11 cellular contexts compared by ENCODE assay signal in genomic region chr11:117076941-117077659, GRCh38. TPM values are rescaled to one million over a fixed set of nuclear protein-coding genes. Genes with fewer than 3 reads are reported as not detected.
DNase-seq lines count a peak whose midpoint lies in the region; ATAC-seq and TF ChIP-seq lines count a peak whose summit lies in the region.
"Had no signal": no experiment of that assay in that cellular context is flagged by ENCODE, and none has a peak within 500 bp of the region (broad histone marks: within the 10 kb centered on the region; RNA-seq: fewer than 3 reads in every experiment).

No MANE protein-coding gene starts in this region.

- peaks cover 52% of the 10 kb centered on the region for H3K4me1 Mint-ChIP-seq in activated T-cell treated with anti-CD3 and anti-CD28 coated beads, Interleukin-2, amount 50 U/mL, for 72 hours (ENCODE audit: low read depth)

- ATAC-seq in heart left ventricle, result peak; percentile 22 to 57 (median 46)
- no peak for ATAC-seq in activated T-cell treated with anti-CD3 and anti-CD28 coated beads, Interleukin-2, amount 50 U/mL, for 72 hours (replicated peaks in 1 of 2)
- ATAC-seq in GM21381 (IDR thresholded peaks at IDR 0.05; ENCODE audit: unreplicated experiment), result no peak
- ATAC-seq: activated CD8-positive, alpha-beta T cell treated with anti-CD3 and anti-CD28 coated beads, Interleukin-2, amount 10 ng/mL, durations not matched to agents 7 days and 5 days had no signal

- H3K4me3 Mint-ChIP-seq in activated T-cell treated with anti-CD3 and anti-CD28 coated beads, Interleukin-2, amount 50 U/mL, for 72 hours, result no peak overlapping the region
- H3K4me3 Mint-ChIP-seq: activated CD8-positive, alpha-beta T cell treated with anti-CD3 and anti-CD28 coated beads, Interleukin-2, amount 10 ng/mL, durations not matched to agents 7 days and 5 days had no signal

- H3K27ac ChIP-seq in heart left ventricle (peak overlapping the region in 2 of 12 donors; percentile 21 to 32), hepatocyte (peak overlapping the region; percentile 14)
- H3K27ac ChIP-seq: brain microvascular endothelial cell had no signal

- H4K20me1 ChIP-seq in hepatocyte (ENCODE audit: insufficient read depth, poor library complexity, severe bottlenecking), result peaks cover 44% of the 10 kb centered on the region

- 49 to 62% (median 54%) methylated on average over 3 of the region's 3 CpGs for WGBS in heart left ventricle, 4 donors
- 49% methylated on average over 3 of the region's 3 CpGs for WGBS in hepatocyte (ENCODE audit: low lambda C conversion rate, missing lambda C conversion rate)

- H3K9me3 ChIP-seq in heart left ventricle (no peaks in the 10 kb centered on the region), hepatocyte (ENCODE audit: low read depth) (no peaks in the 10 kb centered on the region)

- H3K27me3 ChIP-seq in heart left ventricle (no peaks in the 10 kb centered on the region), hepatocyte (no peaks in the 10 kb centered on the region)
- H3K27me3 ChIP-seq: brain microvascular endothelial cell had no signal

- H3K4me3 ChIP-seq in heart left ventricle (no peak overlapping the region), hepatocyte (no peak overlapping the region)

- H3K36me3 ChIP-seq in heart left ventricle, result no peaks in the 10 kb centered on the region
- H3K36me3 ChIP-seq in hepatocyte (replicated peaks; ENCODE audit: insufficient read depth, low read depth), result no peaks in the 10 kb centered on the region
- H3K36me3 ChIP-seq: brain microvascular endothelial cell had no signal

- H3K36me3 Mint-ChIP-seq in activated T-cell treated with anti-CD3 and anti-CD28 coated beads, Interleukin-2, amount 50 U/mL, for 72 hours (ENCODE audit: insufficient read depth in 2 of 2), result peaks cover 0 to 2% of the 10 kb centered on the region in 2 donors

- no peak for TF ChIP-seq POLR2A in heart left ventricle (IDR thresholded peaks at IDR 0.05)

- peaks cover 88% of the 10 kb centered on the region for H3K79me2 ChIP-seq in hepatocyte

- no peaks in the 10 kb centered on the region for H3K9me2 ChIP-seq in hepatocyte (replicated peaks; ENCODE audit: insufficient read depth)

- TF ChIP-seq CTCF in heart left ventricle (IDR thresholded peaks at IDR 0.05) (no peak), hepatocyte (IDR thresholded peaks at IDR 0.05; ENCODE audit: poor library complexity) (no peak)

- H3K4me2 ChIP-seq in hepatocyte, result peak overlapping the region; percentile 42

- H2AFZ ChIP-seq in hepatocyte, result no peak overlapping the region

- no peaks in the 10 kb centered on the region for H3K27me3 Mint-ChIP-seq in activated T-cell treated with anti-CD3 and anti-CD28 coated beads, Interleukin-2, amount 50 U/mL, for 72 hours (ENCODE audit: low read depth)
- H3K27me3 Mint-ChIP-seq: naive thymus-derived CD8-positive, alpha-beta T cell had no signal

- no peak for DNase-seq in heart left ventricle
- DNase-seq in cardiac septum (ENCODE audit: low spot score), result no peak
- DNase-seq in NCI-H748 (lab: John Stamatoyannopoulos, UW; ENCODE audit: unreplicated experiment), result peak; percentile 81
- peak; percentile 13 for DNase-seq in hepatocyte (ENCODE audit: low spot score)
- no peak for DNase-seq in activated T-cell treated with anti-CD3 and anti-CD28 coated beads, Interleukin-2, amount 50 U/mL, for 72 hours
- DNase-seq in stimulated activated CD4-positive, alpha-beta T cell treated with anti-CD3 and anti-CD28 coated beads, Interleukin-12 subunit alpha, Interleukin-12 subunit beta, amount 100 ng/mL, for 4 hours, result no peak
- no peak for DNase-seq in CD1c-positive myeloid dendritic cell (ENCODE audit: extremely low spot score)
- DNase-seq: activated CD8-positive, alpha-beta T cell treated with anti-CD3 and anti-CD28 coated beads, Interleukin-2, amount 10 ng/mL, durations not matched to agents 7 days and 5 days; brain microvascular endothelial cell; naive thymus-derived CD8-positive, alpha-beta T cell had no signal

- H3K27ac Mint-ChIP-seq in activated T-cell treated with anti-CD3 and anti-CD28 coated beads, Interleukin-2, amount 50 U/mL, for 72 hours, result no peak overlapping the region
- H3K27ac Mint-ChIP-seq: activated CD8-positive, alpha-beta T cell treated with anti-CD3 and anti-CD28 coated beads, Interleukin-2, amount 10 ng/mL, durations not matched to agents 7 days and 5 days had no signal

- intact Hi-C loops in heart left ventricle (cut with DNase I) (no loop called here), cardiac septum (cut with DNase I) (no loop called here)

- H3K4me1 ChIP-seq in heart left ventricle (peaks cover 0 to 89% (median 39%) of the 10 kb centered on the region in 12 donors), hepatocyte (ENCODE audit: insufficient read depth) (peaks cover 24% of the 10 kb centered on the region)

- no peaks in the 10 kb centered on the region for H3K9me3 Mint-ChIP-seq in activated T-cell treated with anti-CD3 and anti-CD28 coated beads, Interleukin-2, amount 50 U/mL, for 72 hours
- H3K9me3 Mint-ChIP-seq: naive thymus-derived CD8-positive, alpha-beta T cell had no signal

RNA-seq across cellular contexts. Expression of gene SIK3, which starts 21.1 kb away (rescaled TPM):
- total RNA-seq in heart left ventricle, result 10 to 100 TPM; 25.7 to 67.4 (median 39.0) TPM
- 10 to 100 TPM; 11.8 to 27.4 TPM for polyA plus RNA-seq in heart left ventricle
- 47.4 TPM for total RNA-seq in cardiac septum
- 17.7 and 19.1 TPM in 2 replicates for total RNA-seq in hepatocyte
- 15.8 and 16.7 TPM in 2 replicates for polyA plus RNA-seq in hepatocyte
- total RNA-seq in activated T-cell treated with anti-CD3 and anti-CD28 coated beads, Interleukin-2, amount 50 U/mL, for 72 hours, result 10 to 100 TPM; 21.4 to 26.3 TPM

Comparison
In these comparisons a context has a peak if more than half of its experiments do, and no peak if none do; other contexts are left out.
1. ATAC-seq: peak in heart left ventricle (4 of 4); none in activated T-cell treated with anti-CD3 and anti-CD28 coated beads, Interleukin-2, amount 50 U/mL, for 72 hours (0 of 2) and GM21381 (single experiment).
2. DNase-seq: peak in NCI-H748 (single experiment) and hepatocyte (single experiment); none in heart left ventricle (0 of 5), cardiac septum (single experiment), activated T-cell treated with anti-CD3 and anti-CD28 coated beads, Interleukin-2, amount 50 U/mL, for 72 hours (0 of 2), stimulated activated CD4-positive, alpha-beta T cell treated with anti-CD3 and anti-CD28 coated beads, Interleukin-12 subunit alpha, Interleukin-12 subunit beta, amount 100 ng/mL, for 4 hours (single experiment) and CD1c-positive myeloid dendritic cell (single experiment).